ENCODE assay signal across 7 cellular contexts in the genomic region with DNA sequence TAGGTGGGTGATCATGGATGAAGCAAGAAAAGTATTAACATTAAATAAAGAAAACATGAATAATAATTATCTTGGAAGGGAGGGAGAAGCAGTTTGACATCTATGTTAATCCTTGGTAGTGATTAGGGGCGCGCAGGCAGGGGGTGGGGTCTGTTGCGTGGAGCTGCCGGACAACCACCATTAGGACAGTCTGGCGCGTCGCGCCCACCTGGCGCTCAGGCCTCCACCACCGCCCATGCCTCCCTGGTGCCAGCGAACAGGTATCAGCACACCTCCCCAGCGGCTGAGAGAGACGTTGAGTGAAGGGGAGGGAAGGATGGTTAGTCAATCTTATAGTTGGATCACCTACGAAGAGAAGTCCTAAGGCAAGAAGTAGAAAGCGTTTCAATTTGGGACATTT.
"Had no signal": no experiment of that assay in that cellular context is flagged by ENCODE, and none has a peak within 500 bp of the region (broad histone marks: within the 10 kb centered on the region; RNA-seq: fewer than 3 reads in every experiment).

No MANE protein-coding gene starts in this region.

- DNase-seq: IMR-90, KBM-7, KG1 had no signal

- H3K27ac ChIP-seq: HL-60, KMS-11 had no signal

- ATAC-seq: HepG2 had no signal

- FAIRE-seq: HepG2, HTR-8/SVneo had no signal

- H3K9ac ChIP-seq: KMS-11 had no signal

- H3K4me2 ChIP-seq: KMS-11 had no signal
